ENCODE assay signal across 8 cellular contexts in the genomic region with DNA sequence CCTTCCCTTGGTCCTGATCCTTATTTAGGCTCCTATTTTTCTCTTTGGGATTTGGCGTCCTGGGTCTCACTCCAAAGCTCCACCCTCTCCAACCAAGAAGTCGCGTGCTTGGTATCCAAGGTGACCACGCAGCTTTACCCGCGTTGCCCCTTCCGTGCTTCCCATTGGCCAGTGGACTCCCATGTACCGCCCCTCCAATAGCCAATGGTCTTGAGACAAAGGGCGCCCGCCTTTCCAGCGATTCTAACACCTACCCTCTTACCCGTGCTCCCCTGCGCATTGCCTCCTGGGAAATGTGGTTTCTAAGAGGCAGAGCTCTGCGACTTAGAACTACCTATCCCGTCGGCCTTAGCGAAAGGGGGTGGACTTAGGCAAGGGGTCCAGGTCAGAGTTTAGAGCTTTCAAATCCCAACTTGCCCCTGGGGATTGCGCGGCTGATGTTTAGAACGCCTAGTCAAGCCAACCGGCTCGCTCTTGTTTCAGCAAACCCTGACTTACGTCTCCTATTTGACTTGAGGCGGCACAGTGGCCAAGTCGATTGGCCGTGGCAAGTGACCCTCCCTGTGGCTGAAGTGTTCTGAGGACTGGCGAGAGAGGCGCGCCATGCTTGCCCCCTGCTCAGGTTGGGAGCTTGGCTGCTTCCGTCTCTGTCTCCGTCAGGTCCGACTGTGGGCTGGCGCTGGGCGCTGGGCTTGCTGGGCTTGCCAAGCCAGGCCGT. TPM values are rescaled to one million over a fixed set of nuclear protein-coding genes. Genes with fewer than 3 reads are reported as not detected.
A peak's percentile ranks its signal among the peaks of the same experiment; 100 is the strongest.
DNase-seq lines count a peak whose midpoint lies in the region; ATAC-seq and TF ChIP-seq lines count a peak whose summit lies in the region.
"Not testable (repeated sequence)": the region's sequence is repeated elsewhere in the genome, so short reads cannot be mapped to it uniquely, and the experiment has no call there.

FAM185A (plus strand) TSS at position 395 of the 718 bp plus-strand sequence; CDS start at position 604, 209 bp downstream.

- not testable (repeated sequence) for H3K9me3 ChIP-seq in mucosa of stomach (ENCODE audit: control insufficient read depth, low read length)

- not testable (repeated sequence) for H3K27me3 ChIP-seq in mucosa of stomach (ENCODE audit: control insufficient read depth, insufficient read depth, low read length)

- H3K36me3 ChIP-seq in mucosa of stomach (ENCODE audit: control insufficient read depth, insufficient read depth, low read length), result not testable (repeated sequence)

- H3K4me3 ChIP-seq in mucosa of stomach (ENCODE audit: low read length), result peak within 1 kb of the TSS; percentile 77

- H3K4me1 ChIP-seq in mucosa of stomach (ENCODE audit: control insufficient read depth, insufficient read depth, low read length), result not testable (repeated sequence)

- peak; percentile 98 for ATAC-seq in GM21737 (IDR thresholded peaks at IDR 0.05; ENCODE audit: unreplicated experiment)
- peak; percentile 99 for ATAC-seq in esophagus mucosa

- DNase-seq in DMS79 (lab: John Stamatoyannopoulos, UW) (peak; percentile 99), KG1 (lab: John Stamatoyannopoulos, UW) (peak; percentile 86)
- peak; percentile 95 for DNase-seq in activated T-cell treated with anti-CD3 and anti-CD28 coated beads, Interleukin-2, amount 50 U/mL, for 48 hours
- peak; percentile 95 for DNase-seq in stimulated activated CD8-positive, alpha-beta memory T cell treated with anti-CD3 and anti-CD28 coated beads, Interleukin-4, amount 100 ng/mL, for 48 hours

- H3K9ac ChIP-seq in mucosa of stomach (ENCODE audit: low read length), result peak within 1 kb of the TSS; percentile 73

TF ChIP-seq in PFSK-1, 5 proteins besides CTCF, POLR2A, EP300 and RAD21:
- TF ChIP-seq TAF1 (IDR thresholded peaks at IDR 0.05; ENCODE audit: borderline replicate concordance, insufficient read depth, low read length) (0 out of 2 replicates have a peak, but pooled peaks have one; percentile 23), POLR2AphosphoS5 (IDR thresholded peaks at IDR 0.05; ENCODE audit: low read depth, low read length) (peak; percentile 51; the same call in 1 of the 2 replicates)

RNA-seq across cellular contexts. Expression of gene FAM185A, which starts in this region (rescaled TPM):
- 3.4 TPM for polyA plus RNA-seq in PFSK-1 (2012; ENCODE audit: insufficient read length, low read depth)
- total RNA-seq in esophagus mucosa, result 7.5 TPM

Comparison
In these comparisons a context has a peak if more than half of its experiments do, and no peak if none do; other contexts are left out.
1. Peak in every context shown above with its lines: DNase-seq, ATAC-seq and H3K4me3 ChIP-seq.